Comparison of ENCODE assay signal across 9 cellular contexts in genomic region chr5:132436936-132437335, GRCh38. TPM values are rescaled to one million over a fixed set of nuclear protein-coding genes. Genes with fewer than 3 reads are reported as not detected.
A peak's percentile ranks its signal among the peaks of the same experiment; 100 is the strongest.
DNase-seq lines count a peak whose midpoint lies in the region; TF ChIP-seq lines count a peak whose summit lies in the region.
"Had no signal": no experiment of that assay in that cellular context is flagged by ENCODE, and none has a peak within 500 bp of the region (broad histone marks: within the 10 kb centered on the region; RNA-seq: fewer than 3 reads in every experiment).

No MANE protein-coding gene starts in this region.

- peaks cover 10% of the 10 kb centered on the region for H3K36me3 Mint-ChIP-seq in activated naive CD4-positive, alpha-beta T cell treated with anti-CD3 and anti-CD28 coated beads for 36 hours (ENCODE audit: low read depth)
- no peaks in the 10 kb centered on the region for H3K36me3 Mint-ChIP-seq in mesothelial cell of epicardium

- no peaks in the 10 kb centered on the region for H3K9me3 ChIP-seq in tibial artery

- CTCF ChIA-PET in activated naive CD4-positive, alpha-beta T cell treated with anti-CD3 and anti-CD28 coated beads for 36 hours (lab: Charles Lee), result interaction anchor here (1.1 to 1.5 kb wide), 6 partner anchors 10 to 42 kb away, joined by 3 to 5 read pairs (median 4); no protein-coding TSS in a partner anchor

- H3K4me1 ChIP-seq in tibial artery, result peaks cover 0 to 60% (median 37%) of the 10 kb centered on the region in 4 donors

- no peaks in the 10 kb centered on the region for H3K36me3 ChIP-seq in tibial artery

- TF ChIP-seq CTCF in mesothelial cell of epicardium (IDR thresholded peaks at IDR 0.05; ENCODE audit: unreplicated experiment), result no peak
- TF ChIP-seq CTCF in tibial artery (IDR thresholded peaks at IDR 0.05), result no peak

- peak overlapping the region; percentile 50 to 68 for H3K27ac ChIP-seq in tibial artery

- H3K4me1 Mint-ChIP-seq in activated naive CD4-positive, alpha-beta T cell treated with anti-CD3 and anti-CD28 coated beads for 36 hours (ENCODE audit: low read depth), result peaks cover 84% of the 10 kb centered on the region
- peaks cover 24% of the 10 kb centered on the region for H3K4me1 Mint-ChIP-seq in mesothelial cell of epicardium

- no peaks in the 10 kb centered on the region for H3K9me3 Mint-ChIP-seq in activated naive CD4-positive, alpha-beta T cell treated with anti-CD3 and anti-CD28 coated beads for 36 hours
- no peaks in the 10 kb centered on the region for H3K9me3 Mint-ChIP-seq in mesothelial cell of epicardium

- no peak overlapping the region for H3K4me3 Mint-ChIP-seq in activated naive CD4-positive, alpha-beta T cell treated with anti-CD3 and anti-CD28 coated beads for 36 hours
- no peak overlapping the region for H3K4me3 Mint-ChIP-seq in mesothelial cell of epicardium

- no peak for DNase-seq in activated naive CD4-positive, alpha-beta T cell treated with anti-CD3 and anti-CD28 coated beads for 36 hours
- DNase-seq in activated naive CD4-positive, alpha-beta T cell treated with anti-CD3 and anti-CD28 coated beads, Interleukin-2, amount 50 U/mL, for 16 hours, result no peak
- peak; percentile 15 to 17 for DNase-seq in activated T-cell treated with anti-CD3 and anti-CD28 coated beads, Interleukin-2, amount 50 U/mL, for 48 hours
- DNase-seq in mesothelial cell of epicardium (ENCODE audit: low spot score in 2 of 2, unreplicated experiment in 2 of 2) (no peak), tibial artery (peak in 1 of 2 donors; percentile 19), NCI-H748 treated with DMSO at 0.1 percent for 48 hours (lab: John Stamatoyannopoulos, UW) (no peak), NCI-H510A (lab: John Stamatoyannopoulos, UW) (no peak), mesenteric fat pad (ENCODE audit: low spot score) (no peak)
- DNase-seq: NCI-H146 had no signal

- no peaks in the 10 kb centered on the region for H3K27me3 ChIP-seq in tibial artery

- H3K27ac Mint-ChIP-seq in activated naive CD4-positive, alpha-beta T cell treated with anti-CD3 and anti-CD28 coated beads for 36 hours, result peak overlapping the region; percentile 81
- peak overlapping the region; percentile 84 for H3K27ac Mint-ChIP-seq in mesothelial cell of epicardium

- intact Hi-C loops in activated naive CD4-positive, alpha-beta T cell treated with anti-CD3 and anti-CD28 coated beads for 36 hours (cut with micrococcal nuclease), result loop anchor here (1.0 to 10.0 kb wide), 5 partner anchors 9 to 618 kb away; partner anchors contain the start of gene HSPA4
- intact Hi-C loops in tibial artery (cut with DNase I; ENCODE audit: low total_unique reads), result no loop called here

- no peak overlapping the region for H3K4me3 ChIP-seq in tibial artery

- no peaks in the 10 kb centered on the region for H3K27me3 Mint-ChIP-seq in activated naive CD4-positive, alpha-beta T cell treated with anti-CD3 and anti-CD28 coated beads for 36 hours (ENCODE audit: low read depth)
- no peaks in the 10 kb centered on the region for H3K27me3 Mint-ChIP-seq in mesothelial cell of epicardium (ENCODE audit: low read depth)

RNA-seq across cellular contexts. Expression of gene IRF1, which starts 53.6 kb away (rescaled TPM):
- 10 to 100 TPM; 84.3 to 88.4 TPM for total RNA-seq in activated naive CD4-positive, alpha-beta T cell treated with anti-CD3 and anti-CD28 coated beads for 36 hours
- 33.1 to 35.6 TPM (median 33.3 TPM) in 3 replicates for total RNA-seq in mesothelial cell of epicardium
- total RNA-seq in mesenteric fat pad, result 61.1 TPM

Comparison
In these comparisons a context has a peak if more than half of its experiments do, and no peak if none do; other contexts are left out.
1. DNase-seq: peak in activated T-cell treated with anti-CD3 and anti-CD28 coated beads, Interleukin-2, amount 50 U/mL, for 48 hours (2 of 2); none in activated naive CD4-positive, alpha-beta T cell treated with anti-CD3 and anti-CD28 coated beads for 36 hours (single experiment), activated naive CD4-positive, alpha-beta T cell treated with anti-CD3 and anti-CD28 coated beads, Interleukin-2, amount 50 U/mL, for 16 hours (single experiment), mesothelial cell of epicardium (0 of 2), NCI-H748 treated with DMSO at 0.1 percent for 48 hours (single experiment), NCI-H510A (single experiment) and mesenteric fat pad (single experiment).